In genomic region chr12:130776857-130777339, GRCh38 we compare ENCODE assay signal across 11 cellular contexts.
DNase-seq lines count a peak whose midpoint lies in the region; ATAC-seq and TF ChIP-seq lines count a peak whose summit lies in the region.
"Had no signal": no experiment of that assay in that cellular context is flagged by ENCODE, and none has a peak within 500 bp of the region (broad histone marks: within the 10 kb centered on the region; RNA-seq: fewer than 3 reads in every experiment).

No MANE protein-coding gene starts in this region.

- no peaks in the 10 kb centered on the region; the same call in 1 of the 2 replicates for H3K9me1 ChIP-seq in IMR-90 (ENCODE audit: insufficient read depth, low read length)

- TF ChIP-seq POLR2A in IMR-90 (IDR thresholded peaks at IDR 0.05; ENCODE audit: low read depth, low read length): no peak

- H3K56ac ChIP-seq in IMR-90 (ENCODE audit: extremely low read depth, insufficient read depth, low read length): no peak overlapping the region

- POLR2A ChIA-PET in CD4-positive, alpha-beta T cell (lab: Charles Lee): no interaction called here
- POLR2A ChIA-PET in IMR-90 (lab: Charles Lee; ENCODE audit: unreplicated experiment): no interaction called here

- intact Hi-C loops in CD4-positive, alpha-beta T cell (cut with DNase I, micrococcal nuclease): no loop called here
- intact Hi-C loops in IMR-90 (cut with micrococcal nuclease): loop anchor here (2.0 to 5.0 kb wide), 2 partner anchors 95 to 934 kb away; partner anchors contain the start of genes RAN and SFSWAP

- H4K20me1 ChIP-seq in IMR-90 (ENCODE audit: insufficient read depth, low read length): 0 out of 2 replicates have a peak, but pooled peaks cover 3% of the 10 kb centered on the region

- no peak overlapping the region for H3K9ac ChIP-seq in IMR-90 (ENCODE audit: low read depth, low read length)

- no peaks in the 10 kb centered on the region for H3K27me3 ChIP-seq in CD4-positive, alpha-beta T cell (ENCODE audit: control insufficient read depth, insufficient read depth, low read length)
- no peaks in the 10 kb centered on the region for H3K27me3 ChIP-seq in IMR-90 (ENCODE audit: control insufficient read depth, insufficient read depth, low read length)
- no peaks in the 10 kb centered on the region for H3K27me3 ChIP-seq in effector memory CD4-positive, alpha-beta T cell (replicated peaks; ENCODE audit: control insufficient read depth, insufficient read depth, low read length, poor library complexity, severe bottlenecking)
- no peaks in the 10 kb centered on the region for H3K27me3 ChIP-seq in neuron (ENCODE audit: insufficient read depth, low read length)
- peaks cover 2% of the 10 kb centered on the region; the same call in 1 of the 2 replicates for H3K27me3 ChIP-seq in H7 (ENCODE audit: control insufficient read depth, insufficient read depth, low read length)

- H3K27ac Mint-ChIP-seq in CD4-positive, alpha-beta T cell: no peak overlapping the region
- H3K27ac Mint-ChIP-seq: activated CD8-positive, alpha-beta memory T cell treated with anti-CD3 and anti-CD28 coated beads, Interleukin-2, amount 10 ng/mL, durations not matched to agents 7 days and 5 days had no signal

- H3K4me3 Mint-ChIP-seq in CD4-positive, alpha-beta T cell: peak overlapping the region; percentile 92

- H3K4me1 ChIP-seq in IMR-90 (ENCODE audit: control insufficient read depth, insufficient read depth, low read length): no peaks in the 10 kb centered on the region; the same call in 1 of the 2 replicates
- no peaks in the 10 kb centered on the region for H3K4me1 ChIP-seq in effector memory CD4-positive, alpha-beta T cell (ENCODE audit: control insufficient read depth, insufficient read depth, low read length, poor library complexity, severe bottlenecking)
- H3K4me1 ChIP-seq in neuron (ENCODE audit: insufficient read depth, low read length): peaks cover 4% of the 10 kb centered on the region

- H3K4me2 ChIP-seq in IMR-90 (ENCODE audit: low read depth, low read length): peak overlapping the region; percentile 57

- no peak for TF ChIP-seq RAD21 in IMR-90 (IDR thresholded peaks at IDR 0.05; ENCODE audit: low read length)

- no peak overlapping the region for H3K4me3 ChIP-seq in IMR-90 (ENCODE audit: insufficient read depth, low read depth, low read length)
- peak overlapping the region; percentile 45 for H3K4me3 ChIP-seq in effector memory CD4-positive, alpha-beta T cell (ENCODE audit: insufficient read depth, low read depth, low read length, poor library complexity, severe bottlenecking)
- peak overlapping the region; percentile 55 for H3K4me3 ChIP-seq in neuron (ENCODE audit: low read length)
- H3K4me3 ChIP-seq in H7 (ENCODE audit: insufficient read depth, low read depth, low read length): no peak overlapping the region

- H3K14ac ChIP-seq in IMR-90 (replicated peaks; ENCODE audit: low read depth, low read length): no peak overlapping the region

- BruUV-seq in IMR-90 (replicated peaks; lab: Mats Ljungman, UMichigan): no TSS peak

- CTCF ChIA-PET in CD4-positive, alpha-beta T cell (lab: Charles Lee): no interaction called here
- CTCF ChIA-PET in IMR-90 (lab: Yijun Ruan, JAX): no interaction called here

- ATAC-seq in CD4-positive, alpha-beta T cell (ENCODE audit: poor library complexity): no peak
- ATAC-seq in IMR-90 (ENCODE audit: low read depth): no peak

- WGBS in IMR-90 (ENCODE audit: extremely low coverage in 2 of 2, insufficient read length in 1 of 2), 2 experiments: 50% methylated on average over 3 of the region's 11 CpGs; no CpG with 5 or more reads in 1 of the 2 experiments

- H4K8ac ChIP-seq in IMR-90 (ENCODE audit: low read depth in 2 of 2, low read length in 2 of 2): no peak overlapping the region

- H3K9me3 Mint-ChIP-seq in CD4-positive, alpha-beta T cell: no peaks in the 10 kb centered on the region

- H3K4me1 Mint-ChIP-seq in CD4-positive, alpha-beta T cell (ENCODE audit: low read depth): peaks cover 12% of the 10 kb centered on the region

- H2AK9ac ChIP-seq in IMR-90 (replicated peaks; ENCODE audit: low read depth, low read length, poor library complexity): no peak overlapping the region

- no peak overlapping the region for H3K18ac ChIP-seq in IMR-90 (ENCODE audit: low read depth, low read length)

- no peaks in the 10 kb centered on the region for H3K79me1 ChIP-seq in IMR-90 (ENCODE audit: low read depth in 1 of 2, low read length in 2 of 2)

- H4K91ac ChIP-seq in IMR-90 (ENCODE audit: insufficient read depth, low read depth, low read length): no peak overlapping the region

- H3K36me3 Mint-ChIP-seq in CD4-positive, alpha-beta T cell (ENCODE audit: low read depth): peaks cover 11% of the 10 kb centered on the region
- H3K36me3 Mint-ChIP-seq: activated CD8-positive, alpha-beta memory T cell treated with anti-CD3 and anti-CD28 coated beads, Interleukin-2, amount 10 ng/mL, durations not matched to agents 7 days and 5 days had no signal

- no peak overlapping the region for H2BK20ac ChIP-seq in IMR-90 (ENCODE audit: low read depth, low read length)

- dilution Hi-C loops in IMR-90 (cut with HindIII; ENCODE audit: low sequenced_read_pairs, unreplicated experiment): no loop called here

- H3K27me3 Mint-ChIP-seq in CD4-positive, alpha-beta T cell: peaks cover 37% of the 10 kb centered on the region

- TF ChIP-seq CTCF in CD4-positive, alpha-beta T cell (IDR thresholded peaks at IDR 0.05): no peak
- no peak for TF ChIP-seq CTCF in IMR-90 (conservative IDR thresholded peaks at IDR 0.05; ENCODE audit: low read depth, low read length)

- H2BK5ac ChIP-seq in IMR-90 (ENCODE audit: low read depth, low read length, poor library complexity, severe bottlenecking): no peak overlapping the region

- in situ Hi-C loops in IMR-90 (cut with MboI; ENCODE audit: low sequenced_read_pairs): no loop called here

- no peak overlapping the region for H3K23ac ChIP-seq in IMR-90 (ENCODE audit: low read depth, low read length)

- no peak overlapping the region for H2BK120ac ChIP-seq in IMR-90 (ENCODE audit: low read depth, low read length)

- no peak overlapping the region for H2BK15ac ChIP-seq in IMR-90 (ENCODE audit: low read depth, low read length)

- no peak for DNase-seq in CD4-positive, alpha-beta T cell
- no peak for DNase-seq in IMR-90
- no peak for DNase-seq in effector memory CD4-positive, alpha-beta T cell
- DNase-seq in H7: no peak
- DNase-seq in NCI-H2029 treated with DMSO at 0.1 percent for 48 hours (lab: John Stamatoyannopoulos, UW): no peak
- DNase-seq in foreskin melanocyte: no peak
- no peak for DNase-seq in NCI-H2196 treated with DMSO at 0.1 percent for 48 hours (lab: John Stamatoyannopoulos, UW; ENCODE audit: unreplicated experiment)
- DNase-seq: DMS 273 treated with DMSO at 0.1 percent for 48 hours, NCI-H2171 had no signal

- H3K9me3 ChIP-seq in CD4-positive, alpha-beta T cell (ENCODE audit: control insufficient read depth, low read length): no peaks in the 10 kb centered on the region
- H3K9me3 ChIP-seq in IMR-90 (ENCODE audit: control insufficient read depth, insufficient read depth, low read length) (no peaks in the 10 kb centered on the region), neuron (ENCODE audit: low read length) (no peaks in the 10 kb centered on the region)
- no peaks in the 10 kb centered on the region for H3K9me3 ChIP-seq in effector memory CD4-positive, alpha-beta T cell (ENCODE audit: control insufficient read depth, low read length)

- peak overlapping the region; percentile 88 for H2AFZ ChIP-seq in IMR-90 (replicated peaks; ENCODE audit: low read length, poor library complexity)
- H2AFZ ChIP-seq in neuron (ENCODE audit: low read depth, low read length): peak overlapping the region; percentile 63

- H4K5ac ChIP-seq in IMR-90 (ENCODE audit: low read depth, low read length): no peak overlapping the region

- no peak overlapping the region for H3K27ac ChIP-seq in CD4-positive, alpha-beta T cell (ENCODE audit: low read depth, low read length)
- no peak overlapping the region for H3K27ac ChIP-seq in IMR-90 (ENCODE audit: insufficient read depth, low read length)
- H3K27ac ChIP-seq in effector memory CD4-positive, alpha-beta T cell (ENCODE audit: insufficient read depth, low read length, poor library complexity, severe bottlenecking): no peak overlapping the region

- H3K4ac ChIP-seq in IMR-90 (ENCODE audit: low read depth, low read length): no peak overlapping the region

- H2AK5ac ChIP-seq in IMR-90 (ENCODE audit: low read depth, low read length): no peak overlapping the region

- H3K36me3 ChIP-seq in IMR-90 (ENCODE audit: control insufficient read depth, insufficient read depth, low read length): peaks cover 4% of the 10 kb centered on the region; the same call in 1 of the 2 replicates
- no peaks in the 10 kb centered on the region for H3K36me3 ChIP-seq in effector memory CD4-positive, alpha-beta T cell (ENCODE audit: control insufficient read depth, insufficient read depth, low read length)
- no peaks in the 10 kb centered on the region for H3K36me3 ChIP-seq in neuron (ENCODE audit: insufficient read depth, low read length)
- H3K36me3 ChIP-seq in H7 (replicated peaks; ENCODE audit: control insufficient read depth, insufficient read depth, low read length): no peaks in the 10 kb centered on the region

TF ChIP-seq in IMR-90, 13 proteins besides CTCF, POLR2A, EP300 and RAD21 (continues in another document):
- TF ChIP-seq SMC3 (IDR thresholded peaks at IDR 0.05; ENCODE audit: low read depth, low read length) (no peak), MAFK (IDR thresholded peaks at IDR 0.05; ENCODE audit: low read depth, low read length) (no peak), NFE2L2 (IDR thresholded peaks at IDR 0.05; ENCODE audit: low read depth, low read length) (no peak), CEBPB (IDR thresholded peaks at IDR 0.05; ENCODE audit: low read depth, low read length) (no peak), CHD1 (IDR thresholded peaks at IDR 0.05; ENCODE audit: low read depth, low read length) (no peak), ELK1 (IDR thresholded peaks at IDR 0.05; ENCODE audit: borderline replicate concordance, low read depth, low read length) (no peak), MAZ (IDR thresholded peaks at IDR 0.05; ENCODE audit: borderline replicate concordance, low read depth, low read length) (no peak), RFX5 (IDR thresholded peaks at IDR 0.05; ENCODE audit: low read depth, low read length) (no peak), RCOR1 (IDR thresholded peaks at IDR 0.05; ENCODE audit: insufficient replicate concordance, low read length) (no peak)

Comparison
In these comparisons a context has a peak if more than half of its experiments do, and no peak if none do; other contexts are left out.
1. H3K4me3 ChIP-seq: peak in effector memory CD4-positive, alpha-beta T cell (single experiment) and neuron (single experiment); none in IMR-90 (single experiment) and H7 (single experiment).